In the genomic region with DNA sequence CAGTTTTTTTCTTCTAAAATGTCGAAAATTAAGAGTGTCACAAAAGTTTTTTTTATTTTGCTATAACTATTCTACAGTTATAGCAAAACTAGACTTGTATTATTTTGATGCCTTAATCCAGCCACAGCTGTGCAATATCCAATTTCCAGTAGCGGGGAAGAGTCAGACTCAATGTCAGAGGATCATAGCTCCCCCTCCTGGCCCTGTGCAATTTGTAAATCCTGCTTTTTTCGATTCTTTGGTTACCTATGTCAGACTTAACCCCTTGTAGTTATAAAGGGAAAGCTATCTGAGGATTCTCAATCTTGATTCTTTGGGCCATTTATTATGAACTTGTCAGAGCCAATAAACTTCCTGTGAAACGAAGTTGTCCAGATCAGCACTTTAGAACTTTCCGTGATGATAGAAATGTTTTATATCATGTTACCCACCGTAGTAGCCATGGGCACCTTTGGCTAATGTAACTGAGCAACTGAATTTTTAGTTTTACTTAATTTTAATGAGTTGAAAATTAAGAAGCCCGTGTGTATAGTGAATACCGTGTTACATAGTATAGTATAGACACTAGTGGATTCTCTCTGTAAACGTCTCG, we compare ENCODE assay signal across 8 cellular contexts.
DNase-seq lines count a peak whose midpoint lies in the region; ATAC-seq and TF ChIP-seq lines count a peak whose summit lies in the region.

No MANE protein-coding gene starts in this region.

- peak; percentile 56 to 63 for DNase-seq in cardiac muscle cell (ENCODE audit: low read depth in 1 of 2, low spot score in 1 of 2)
- DNase-seq in right cardiac atrium, result no peak
- DNase-seq in NCI-H82 (lab: John Stamatoyannopoulos, UW), result peak; percentile 75
- peak in 6 of 7 donors; percentile 27 to 62 (median 34) for DNase-seq in adrenal gland
- DNase-seq in left kidney (ENCODE audit: low read depth, low spot score), result peak; percentile 83
- peak; percentile 86 for DNase-seq in superior temporal gyrus (ENCODE audit: extremely low spot score)
- DNase-seq in DMS79 treated with DMSO at 0.1 percent for 48 hours (lab: John Stamatoyannopoulos, UW), result no peak
- no peak for DNase-seq in mesenteric fat pad (ENCODE audit: low spot score)

- H3K9me3 ChIP-seq in cardiac muscle cell (ENCODE audit: low read depth) (no peaks in the 10 kb centered on the region), right cardiac atrium (ENCODE audit: control insufficient read depth, low read length) (no peaks in the 10 kb centered on the region), adrenal gland (replicated peaks in 1 of 3) (no peaks in the 10 kb centered on the region)

- peak; percentile 74 for TF ChIP-seq CTCF in cardiac muscle cell (IDR thresholded peaks at IDR 0.05; ENCODE audit: low read depth, low read length)
- TF ChIP-seq CTCF in adrenal gland (IDR thresholded peaks at IDR 0.05), result peak; percentile 28 to 50 (median 44)

- no peak for ATAC-seq in right cardiac atrium

- H3K27ac ChIP-seq in cardiac muscle cell, result no peak overlapping the region
- no peak overlapping the region for H3K27ac ChIP-seq in right cardiac atrium (ENCODE audit: low read length)
- no peak overlapping the region for H3K27ac ChIP-seq in adrenal gland

- no peaks in the 10 kb centered on the region for H3K4me1 ChIP-seq in cardiac muscle cell (ENCODE audit: low read depth)
- H3K4me1 ChIP-seq in right cardiac atrium (ENCODE audit: control insufficient read depth, insufficient read depth, low read length), result no peaks in the 10 kb centered on the region
- no peaks in the 10 kb centered on the region for H3K4me1 ChIP-seq in adrenal gland (replicated peaks in 1 of 2)

- TF ChIP-seq POLR2A in adrenal gland (IDR thresholded peaks at IDR 0.05), result no peak

- H3K36me3 ChIP-seq in cardiac muscle cell (no peaks in the 10 kb centered on the region), adrenal gland (replicated peaks in 1 of 2) (no peaks in the 10 kb centered on the region)

- WGBS in right cardiac atrium, result 40% methylated on average over 10 of the region's 10 CpGs
- 34% methylated on average over 10 of the region's 10 CpGs for WGBS in adrenal gland, 4 donors

- H3K27me3 ChIP-seq in cardiac muscle cell (peaks cover 4% of the 10 kb centered on the region), right cardiac atrium (ENCODE audit: control insufficient read depth, insufficient read depth) (no peaks in the 10 kb centered on the region), adrenal gland (peaks cover 8% of the 10 kb centered on the region)

- intact Hi-C loops in right cardiac atrium (cut with DNase I), result loop anchor here in 2 of 4 donors (10.0 kb wide), 2 partner anchors 563 to 747 kb away; a partner anchor contains a TSS
- intact Hi-C loops in adrenal gland (cut with DNase I), result loop anchor here (5.0 to 10.0 kb wide), 2 partner anchors 243 to 750 kb away; no protein-coding TSS in a partner anchor

- H3K4me3 ChIP-seq in cardiac muscle cell (no peak overlapping the region), right cardiac atrium (ENCODE audit: low read length) (no peak overlapping the region), adrenal gland (no peak overlapping the region)

Comparison
In these comparisons a context has a peak if more than half of its experiments do, and no peak if none do; other contexts are left out.
1. DNase-seq: peak in cardiac muscle cell (2 of 2), NCI-H82 (single experiment), adrenal gland (6 of 7), left kidney (single experiment) and superior temporal gyrus (single experiment); none in right cardiac atrium (0 of 3), DMS79 treated with DMSO at 0.1 percent for 48 hours (single experiment) and mesenteric fat pad (single experiment).